Comparison of ENCODE assay signal across 8 cellular contexts in genomic region chrX:54529559-54530357, GRCh38. TPM values are rescaled to one million over a fixed set of nuclear protein-coding genes. Genes with fewer than 3 reads are reported as not detected.
DNase-seq lines count a peak whose midpoint lies in the region; ATAC-seq and TF ChIP-seq lines count a peak whose summit lies in the region.

TSS of gene GNL3L (plus strand) at chrX:54530219. CDS start at chrX:54532567, 2,348 bp downstream.

- H3K79me2 ChIP-seq in OCI-LY3 (ENCODE audit: low read length) = peaks cover 47% of the 10 kb centered on the region

- peak; percentile 75 for ATAC-seq in GM21526 (IDR thresholded peaks at IDR 0.05; ENCODE audit: low FRiP score, unreplicated experiment)

- H3K4me3 Mint-ChIP-seq in Calu3 (ENCODE audit: low read depth, unreplicated experiment) = peak within 1 kb of the TSS; percentile 81

- H3K4me1 ChIP-seq in OCI-LY3 (ENCODE audit: low read length) (peaks cover 28% of the 10 kb centered on the region), mononuclear cell (ENCODE audit: insufficient read depth, low read length) (peaks cover 31% of the 10 kb centered on the region)

- DNase-seq in Calu3 (peak; percentile 87), HuH-7.5 (ENCODE audit: low spot score) (peak; percentile 59), epidermal melanocyte (ENCODE audit: insufficient read length, low spot score) (peak; percentile 62)
- peak; percentile 81 for DNase-seq in activated CD8-positive, alpha-beta memory T cell treated with anti-CD3 and anti-CD28 coated beads, Interleukin-2, amount 50 U/mL, for 48 hours
- DNase-seq in stimulated activated CD8-positive, alpha-beta memory T cell treated with anti-CD3 and anti-CD28 coated beads, Interleukin-2, amount 100 ng/mL, for 48 hours (ENCODE audit: low read depth in 2 of 2) = peak; percentile 63

- peak within 1 kb of the TSS; percentile 82 for H3K27ac ChIP-seq in OCI-LY3 (ENCODE audit: low read length)

- intact Hi-C loops in Calu3 (cut with micrococcal nuclease; ENCODE audit: unreplicated experiment) = no loop called here

- H4K20me1 ChIP-seq in OCI-LY3 (ENCODE audit: insufficient read depth, low read length) = no peaks in the 10 kb centered on the region

- peaks cover 22% of the 10 kb centered on the region for H3K4me1 Mint-ChIP-seq in Calu3 (ENCODE audit: low read depth, unreplicated experiment)

- H3K4me3 ChIP-seq in OCI-LY3 (ENCODE audit: low read length) (peak within 1 kb of the TSS; percentile 100), mononuclear cell (ENCODE audit: low read length) (peak within 1 kb of the TSS; percentile 86)

- H3K9me3 Mint-ChIP-seq in Calu3 (ENCODE audit: low read depth, unreplicated experiment) = peaks cover 1% of the 10 kb centered on the region

- CTCF ChIA-PET in Calu3 (lab: Charles Lee) = interaction anchor here (0.6 to 0.7 kb wide), 3 partner anchors 17 to 487 kb away, joined by 3 read pairs; no protein-coding TSS in a partner anchor

- H3K27ac Mint-ChIP-seq in Calu3 (ENCODE audit: unreplicated experiment) = peak within 1 kb of the TSS; percentile 86

- H3K36me3 ChIP-seq in OCI-LY3 (replicated peaks; ENCODE audit: low read depth, low read length) = peaks cover 24% of the 10 kb centered on the region

- peaks cover 46% of the 10 kb centered on the region for H3K36me3 Mint-ChIP-seq in Calu3 (ENCODE audit: insufficient read depth, unreplicated experiment)

- H2AFZ ChIP-seq in OCI-LY3 (ENCODE audit: low read depth, low read length) = peak within 1 kb of the TSS; percentile 80; the same call in 1 of the 2 replicates

- H3K4me2 ChIP-seq in OCI-LY3 (ENCODE audit: low read length) = peak within 1 kb of the TSS; percentile 98

- H3K9me3 ChIP-seq in OCI-LY3 (ENCODE audit: insufficient read depth, low read length) (no peaks in the 10 kb centered on the region), mononuclear cell (ENCODE audit: low read depth, low read length) (no peaks in the 10 kb centered on the region)

- no peaks in the 10 kb centered on the region for H3K27me3 ChIP-seq in OCI-LY3 (ENCODE audit: low read depth, low read length)
- H3K27me3 ChIP-seq in mononuclear cell (ENCODE audit: insufficient read depth, low read length) = no peaks in the 10 kb centered on the region

- BruUV-seq in Calu3 (replicated peaks; lab: Mats Ljungman, UMichigan) = TSS peak; percentile 92

- no peaks in the 10 kb centered on the region for H3K27me3 Mint-ChIP-seq in Calu3 (ENCODE audit: unreplicated experiment)

- peak within 1 kb of the TSS; percentile 100 for H3K9ac ChIP-seq in OCI-LY3 (ENCODE audit: low read length)

- no peak for TF ChIP-seq CTCF in Calu3 (IDR thresholded peaks at IDR 0.05; ENCODE audit: unreplicated experiment)
- TF ChIP-seq CTCF in OCI-LY3 (IDR thresholded peaks at IDR 0.05; ENCODE audit: low read depth, low read length) = no peak

RNA-seq across cellular contexts. Expression of gene GNL3L, which starts in this region (rescaled TPM):
- 62.8 and 67.5 TPM in 2 replicates for total RNA-seq in Calu3 (2022)
- total RNA-seq in mononuclear cell = 21.2 TPM

Comparison
In these comparisons a context has a peak if more than half of its experiments do, and no peak if none do; other contexts are left out.
1. Peak in every context shown above with its lines: DNase-seq, ATAC-seq, H3K4me3 ChIP-seq and H3K27ac ChIP-seq.